In the genomic region with DNA sequence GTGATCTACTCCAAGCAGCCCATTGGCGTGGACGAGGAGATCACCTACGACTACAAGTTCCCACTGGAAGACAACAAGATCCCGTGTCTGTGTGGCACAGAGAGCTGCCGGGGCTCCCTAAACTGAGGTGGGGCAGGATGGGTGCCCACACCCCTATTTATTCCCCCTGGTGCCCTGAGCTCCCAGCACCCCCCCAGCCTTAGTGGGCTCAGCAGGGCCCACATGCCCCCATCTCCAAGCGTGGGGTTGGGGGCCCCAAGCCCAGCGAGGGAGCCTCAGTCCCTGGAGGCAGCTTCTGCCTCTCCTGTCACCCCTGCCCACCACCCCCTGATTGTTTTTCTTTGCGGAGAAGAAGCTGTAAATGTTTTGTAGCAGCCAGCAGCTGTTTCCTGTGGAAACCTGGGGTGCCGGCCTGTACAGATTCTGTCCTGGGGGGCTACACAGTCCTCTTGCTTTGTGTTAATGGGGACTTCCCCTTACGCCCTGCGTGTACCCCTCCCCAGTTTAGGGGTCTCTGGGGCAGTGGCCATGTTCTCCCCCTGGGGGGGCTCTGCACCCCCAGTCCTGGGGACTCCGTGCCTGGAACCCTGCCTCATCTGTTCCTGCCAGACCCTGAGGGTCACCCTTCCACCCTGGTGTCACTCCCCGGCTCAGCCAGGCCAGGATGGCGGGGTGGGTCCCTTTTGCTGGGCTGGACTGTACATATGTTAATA, we compare ENCODE assay signal across 11 cellular contexts. TPM values are rescaled to one million over a fixed set of nuclear protein-coding genes. Genes with fewer than 3 reads are reported as not detected.
DNase-seq lines count a peak whose midpoint lies in the region; TF ChIP-seq lines count a peak whose summit lies in the region.
"Had no signal": no experiment of that assay in that cellular context is flagged by ENCODE, and none has a peak within 500 bp of the region (broad histone marks: within the 10 kb centered on the region; RNA-seq: fewer than 3 reads in every experiment).

No MANE protein-coding gene starts in this region.

- H3K79me1 ChIP-seq in neuronal stem cell (ENCODE audit: low read depth, low read length) = peaks cover 2% of the 10 kb centered on the region

- H3K23ac ChIP-seq in neuronal stem cell (ENCODE audit: low read depth, low read length, poor library complexity) = no peak overlapping the region

- H3K4me3 ChIP-seq in BLaER1 = no peak overlapping the region
- H3K4me3 ChIP-seq in HEK293 (ENCODE audit: low read depth, low read length) = no peak overlapping the region
- H3K4me3 ChIP-seq in mammary epithelial cell (replicated peaks in 1 of 3; ENCODE audit: insufficient read depth in 1 of 3, low read depth in 2 of 3, low read length in 3 of 3) = no peak overlapping the region
- no peak overlapping the region for H3K4me3 ChIP-seq in neuronal stem cell (ENCODE audit: low read length in 2 of 2)

- no peak overlapping the region for H2BK120ac ChIP-seq in neuronal stem cell (ENCODE audit: low read depth, low read length)

- no peak overlapping the region for H4K8ac ChIP-seq in neuronal stem cell (ENCODE audit: low read depth, low read length)

- H4K91ac ChIP-seq in neuronal stem cell (ENCODE audit: low read depth, low read length, poor library complexity) = no peak overlapping the region

- H2BK15ac ChIP-seq in neuronal stem cell (ENCODE audit: low read length) = no peak overlapping the region

- peaks cover 26% of the 10 kb centered on the region for H3K4me1 ChIP-seq in BLaER1
- no peaks in the 10 kb centered on the region for H3K4me1 ChIP-seq in HEK293 (ENCODE audit: control insufficient read depth, insufficient read depth, low read length)
- peaks cover 12% of the 10 kb centered on the region for H3K4me1 ChIP-seq in mammary epithelial cell (ENCODE audit: insufficient read depth, low read length)
- H3K4me1 ChIP-seq in neuronal stem cell (ENCODE audit: control insufficient read depth in 2 of 2, insufficient read depth in 1 of 2, low read depth in 1 of 2, low read length in 2 of 2) = peaks cover 4 to 5% of the 10 kb centered on the region in 2 donors
- H3K4me1 ChIP-seq: BE2C had no signal

- TF ChIP-seq CTCF in HEK293 (tag by site-specific recombination; IDR thresholded peaks at IDR 0.05) = no peak
- TF ChIP-seq CTCF in mammary epithelial cell (conservative IDR thresholded peaks at IDR 0.05 in 1 of 2, IDR thresholded peaks at IDR 0.05 in 1 of 2; ENCODE audit: extremely low read depth in 1 of 2, insufficient read depth in 1 of 2, low read depth in 1 of 2, low read length in 2 of 2) = no peak

- H3K9ac ChIP-seq in BLaER1 = peak overlapping the region; percentile 27; the same call in 1 of the 2 replicates
- no peak overlapping the region for H3K9ac ChIP-seq in mammary epithelial cell (ENCODE audit: insufficient read depth, low read length)
- no peak overlapping the region for H3K9ac ChIP-seq in neuronal stem cell (ENCODE audit: low read depth, low read length, poor library complexity)
- H3K9ac ChIP-seq: KMS-11 had no signal

- peaks cover 24% of the 10 kb centered on the region; the same call in 1 of the 2 replicates for H4K20me1 ChIP-seq in BLaER1
- no peaks in the 10 kb centered on the region for H4K20me1 ChIP-seq in mammary epithelial cell (ENCODE audit: insufficient read depth, low read length)

- POLR2A ChIA-PET in HEK293 (lab: Yijun Ruan, JAX) = interaction anchor here (0.6 to 2.9 kb wide), 15 partner anchors 11 to 1169 kb away, joined by 3 to 13 read pairs (median 3); a partner anchor contains a TSS

- H3K9me3 ChIP-seq in BLaER1 = no peaks in the 10 kb centered on the region
- H3K9me3 ChIP-seq in HEK293 (ENCODE audit: control insufficient read depth, insufficient read depth, low read depth, low read length) = no peaks in the 10 kb centered on the region
- no peaks in the 10 kb centered on the region for H3K9me3 ChIP-seq in mammary epithelial cell (replicated peaks; ENCODE audit: insufficient read depth, low read length)
- no peaks in the 10 kb centered on the region for H3K9me3 ChIP-seq in neuronal stem cell (replicated peaks in 1 of 2; ENCODE audit: control insufficient read depth in 2 of 2, insufficient read depth in 1 of 2, low read depth in 1 of 2, low read length in 2 of 2)
- H3K9me3 ChIP-seq: BE2C, Peyer's patch had no signal

- no peak overlapping the region for H3K4ac ChIP-seq in neuronal stem cell (ENCODE audit: low read length)

- BruUV-seq in mammary epithelial cell (replicated peaks; lab: Mats Ljungman, UMichigan) = TSS peak; percentile 61

- in situ Hi-C loops in mammary epithelial cell (cut with MboI; ENCODE audit: low sequenced_read_pairs in 2 of 2) = loop anchor here (10.0 to 25.0 kb wide), 5 partner anchors 111 to 878 kb away; a partner anchor contains a TSS

- DNase-seq in mammary epithelial cell (no peak), neuronal stem cell (ENCODE audit: low spot score) (no peak), T1000 (lab: John Stamatoyannopoulos, UW) (no peak), germinal center (ENCODE audit: low spot score) (no peak), GF-D8 (lab: John Stamatoyannopoulos, UW) (no peak)
- DNase-seq: SIG-M5 had no signal

- intact Hi-C loops in mammary epithelial cell (cut with micrococcal nuclease) = no loop called here

- H3K4me2 ChIP-seq in BLaER1 (peak overlapping the region; percentile 41; the same call in 1 of the 2 replicates), mammary epithelial cell (ENCODE audit: insufficient read depth, low read depth, low read length) (no peak overlapping the region), neuronal stem cell (ENCODE audit: insufficient read depth, low read length, poor library complexity, severe bottlenecking) (no peak overlapping the region)
- H3K4me2 ChIP-seq: KMS-11 had no signal

- H3K14ac ChIP-seq in neuronal stem cell (ENCODE audit: low read length) = no peak overlapping the region

- dilution Hi-C loops in mammary epithelial cell (cut with HindIII; ENCODE audit: low sequenced_read_pairs) = no loop called here

- peaks cover 87% of the 10 kb centered on the region for H3K36me3 ChIP-seq in BLaER1
- peaks cover 0 to 81% of the 10 kb centered on the region in 2 experiments; a peak in 2 of 3 replicates for H3K36me3 ChIP-seq in HEK293 (ENCODE audit: control insufficient read depth in 2 of 2, insufficient read depth in 1 of 2, low read length in 2 of 2)
- peaks cover 3% of the 10 kb centered on the region for H3K36me3 ChIP-seq in mammary epithelial cell (ENCODE audit: insufficient read depth, low read length)
- peaks cover 37 to 52% of the 10 kb centered on the region in 2 donors for H3K36me3 ChIP-seq in neuronal stem cell (replicated peaks in 1 of 2; ENCODE audit: control insufficient read depth in 2 of 2, insufficient read depth in 2 of 2, low read length in 2 of 2)

- H3K79me2 ChIP-seq in mammary epithelial cell (ENCODE audit: insufficient read depth, low read length) = no peaks in the 10 kb centered on the region

- peak overlapping the region; percentile 60 for H3K27ac ChIP-seq in BLaER1
- H3K27ac ChIP-seq in HEK293 (ENCODE audit: extremely low read depth, low read depth, low read length) = no peak overlapping the region
- H3K27ac ChIP-seq in mammary epithelial cell (ENCODE audit: insufficient read depth, low read depth, low read length) = no peak overlapping the region
- no peak overlapping the region for H3K27ac ChIP-seq in neuronal stem cell (replicated peaks; ENCODE audit: low read length)
- H3K27ac ChIP-seq: KMS-11 had no signal

- H3K27me3 ChIP-seq in BLaER1 (no peaks in the 10 kb centered on the region), mammary epithelial cell (ENCODE audit: insufficient read depth, low read length) (no peaks in the 10 kb centered on the region), neuronal stem cell (ENCODE audit: control insufficient read depth in 3 of 3, insufficient read depth in 3 of 3, low read depth in 1 of 3, low read length in 3 of 3) (no peaks in the 10 kb centered on the region)
- H3K27me3 ChIP-seq: BE2C, Peyer's patch had no signal

- CTCF ChIA-PET in HEK293 (lab: Yijun Ruan, JAX) = interaction anchor here (0.5 to 4.2 kb wide), 52 partner anchors 9 to 1174 kb away, joined by 3 to 25 read pairs (median 4); a partner anchor contains a TSS
- CTCF ChIA-PET in mammary epithelial cell (lab: Charles Lee; ENCODE audit: low non-redundant PET) = interaction anchor here (0.6 to 0.7 kb wide), 2 partner anchors 89 to 467 kb away, joined by 4 read pairs; no protein-coding TSS in a partner anchor

- H2BK12ac ChIP-seq in neuronal stem cell (ENCODE audit: low read length) = no peak overlapping the region

- H2AFZ ChIP-seq in mammary epithelial cell (ENCODE audit: low read depth, low read length) (no peak overlapping the region), neuronal stem cell (ENCODE audit: low read length) (no peak overlapping the region)

- H2BK5ac ChIP-seq in neuronal stem cell (ENCODE audit: low read length) = peak overlapping the region; percentile 53

- WGBS in mammary epithelial cell (ENCODE audit: low coverage, missing lambda C conversion rate) = 84% methylated on average over 8 of the region's 14 CpGs
- WGBS in neuronal stem cell (ENCODE audit: extremely low coverage in 2 of 2, insufficient read length in 2 of 2, insufficient replicate concordance in 1 of 2), 2 donors = no CpG with 5 or more reads among the region's 14 CpGs

- H3K18ac ChIP-seq in neuronal stem cell (ENCODE audit: low read length) = no peak overlapping the region

- H2AK5ac ChIP-seq in neuronal stem cell (ENCODE audit: low read depth, low read length) = no peak overlapping the region

TF ChIP-seq in HEK293, 187 proteins besides CTCF, POLR2A, EP300 and RAD21 (continues in another document):
- TF ChIP-seq ZNF114 (tag by site-specific recombination; IDR thresholded peaks at IDR 0.05) = no peak
- no peak for TF ChIP-seq ZNF600 (tag by site-specific recombination; IDR thresholded peaks at IDR 0.05)

RNA-seq across cellular contexts. Expression of a gene that starts 1.0 kb away (rescaled TPM):
- 1 to 10 TPM; 3.8 to 3.9 TPM for total RNA-seq in mammary epithelial cell
- 3.3 TPM for polyA plus RNA-seq in mammary epithelial cell
- 1.1 TPM for polyA minus RNA-seq in mammary epithelial cell
- polyA plus RNA-seq in neuronal stem cell (2013, experiment 1 of 2) = 0.73 TPM
- polyA plus RNA-seq in neuronal stem cell (2013, experiment 2 of 2) = 0.64 TPM

RNA-seq across cellular contexts. Expression of a gene that starts 26.4 kb away (rescaled TPM):
- total RNA-seq in mammary epithelial cell = 1 to 10 TPM in 1 of 2 donors, under 1 TPM in 1; 0.33 to 1.1 TPM
- polyA plus RNA-seq in mammary epithelial cell = 0.80 TPM
- polyA minus RNA-seq in mammary epithelial cell = 0.16 TPM
- polyA plus RNA-seq in neuronal stem cell (2013, experiment 1 of 2) = 11.9 TPM
- polyA plus RNA-seq in neuronal stem cell (2013, experiment 2 of 2) = 10.7 TPM

RNA-seq across cellular contexts. Expression of a gene that starts 26.5 kb away (rescaled TPM):
- 10 to 100 TPM in 1 of 2 donors, 1 to 10 TPM in 1; 8.5 to 14.8 TPM for total RNA-seq in mammary epithelial cell
- polyA plus RNA-seq in mammary epithelial cell = 2.6 TPM
- 10.4 TPM for polyA minus RNA-seq in mammary epithelial cell
- polyA plus RNA-seq in neuronal stem cell (2013, experiment 1 of 2) = 16.0 TPM
- polyA plus RNA-seq in neuronal stem cell (2013, experiment 2 of 2) = 15.3 TPM

RNA-seq across cellular contexts. Expression of a gene that starts 35.2 kb away (rescaled TPM):
- 10 to 100 TPM; 31.7 to 37.2 TPM for total RNA-seq in mammary epithelial cell
- polyA plus RNA-seq in mammary epithelial cell = 31.2 TPM
- polyA minus RNA-seq in mammary epithelial cell = 29.5 TPM
- 16.7 TPM for polyA plus RNA-seq in neuronal stem cell (2013, experiment 1 of 2)
- polyA plus RNA-seq in neuronal stem cell (2013, experiment 2 of 2) = 16.5 TPM

RNA-seq across cellular contexts. Expression of a gene that starts 49.3 kb away (rescaled TPM):
- total RNA-seq in mammary epithelial cell = 10 to 100 TPM; 13.3 to 64.3 TPM
- polyA plus RNA-seq in mammary epithelial cell = 46.1 TPM
- polyA minus RNA-seq in mammary epithelial cell = 73.1 TPM
- polyA plus RNA-seq in neuronal stem cell (2013, experiment 1 of 2) = 28.2 TPM
- polyA plus RNA-seq in neuronal stem cell (2013, experiment 2 of 2) = 26.9 TPM
